10 cellular contexts compared by ENCODE assay signal in the genomic region with DNA sequence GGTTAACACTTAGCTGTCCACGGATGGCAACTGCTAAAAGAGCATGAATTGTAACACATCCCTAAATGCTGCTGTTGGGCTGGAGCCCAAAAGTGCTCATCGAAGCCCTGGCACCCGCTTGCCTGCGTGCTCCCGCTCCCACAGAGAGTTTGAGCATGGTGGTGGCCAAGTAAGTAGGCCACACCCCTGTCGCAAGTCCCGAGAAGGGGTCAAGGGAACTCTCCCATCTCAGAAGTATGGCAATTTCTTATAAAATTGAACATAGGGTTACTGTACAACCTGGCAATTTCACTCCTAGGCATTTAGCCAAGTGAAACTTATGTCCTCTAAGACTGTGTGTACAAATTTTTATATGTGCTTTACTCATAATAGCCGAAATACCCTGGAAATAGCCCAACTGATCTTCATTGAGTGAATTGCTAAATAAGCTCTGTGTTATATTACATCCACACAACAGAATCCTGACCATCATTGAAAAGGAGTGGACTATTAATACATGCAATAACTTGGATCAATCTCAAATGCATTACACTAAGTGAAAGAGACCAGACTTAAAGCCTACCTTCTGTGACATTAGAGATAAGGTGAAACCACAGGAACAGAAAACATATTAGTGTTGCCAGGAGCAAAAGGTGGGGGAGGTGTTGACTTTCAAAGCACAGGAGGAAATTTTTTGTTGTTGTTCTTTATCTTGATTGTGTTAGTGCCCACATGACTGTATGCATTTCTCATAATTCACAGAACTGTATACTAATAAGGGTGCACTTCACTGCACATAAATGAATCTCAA. TPM values are rescaled to one million over a fixed set of nuclear protein-coding genes. Genes with fewer than 3 reads are reported as not detected.
DNase-seq lines count a peak whose midpoint lies in the region; ATAC-seq and TF ChIP-seq lines count a peak whose summit lies in the region.
"Had no signal": no experiment of that assay in that cellular context is flagged by ENCODE, and none has a peak within 500 bp of the region (broad histone marks: within the 10 kb centered on the region; RNA-seq: fewer than 3 reads in every experiment).

No MANE protein-coding gene starts in this region.

- no peaks in the 10 kb centered on the region for H3K27me3 Mint-ChIP-seq in T-helper 1 cell treated with Interleukin-12 subunit alpha and Interleukin-12 subunit beta and Interleukin-4 antibody, amounts not matched to agents 30 μg/mL and 1 μg/mL, for 36 hours (ENCODE audit: low read depth)

- H3K4me1 ChIP-seq in BLaER1 (peaks cover 91% of the 10 kb centered on the region), gastrocnemius medialis (no peaks in the 10 kb centered on the region), adrenal gland (replicated peaks in 1 of 2) (no peaks in the 10 kb centered on the region)
- H3K4me1 ChIP-seq: right lobe of liver had no signal

- H3K36me3 ChIP-seq in BLaER1, result peaks cover 8% of the 10 kb centered on the region; the same call in 1 of the 2 replicates
- H3K36me3 ChIP-seq in gastrocnemius medialis, result no peaks in the 10 kb centered on the region
- no peaks in the 10 kb centered on the region for H3K36me3 ChIP-seq in adrenal gland (replicated peaks in 1 of 2)
- H3K36me3 ChIP-seq: right lobe of liver had no signal

- peak; percentile 6 for DNase-seq in fibroblast of mammary gland (ENCODE audit: low read depth)
- no peak for DNase-seq in cerebellar cortex (ENCODE audit: low spot score)
- DNase-seq in gastrocnemius medialis, result no peak
- DNase-seq in adrenal gland, result no peak
- DNase-seq in ecto neural progenitor cell (ENCODE audit: low spot score), result no peak
- DNase-seq: right lobe of liver had no signal

- no peaks in the 10 kb centered on the region for H4K20me1 ChIP-seq in BLaER1

- H3K9me3 ChIP-seq in BLaER1, result no peaks in the 10 kb centered on the region
- no peaks in the 10 kb centered on the region for H3K9me3 ChIP-seq in gastrocnemius medialis
- H3K9me3 ChIP-seq in adrenal gland (replicated peaks in 1 of 3), result no peaks in the 10 kb centered on the region
- H3K9me3 ChIP-seq: right lobe of liver had no signal

- peak overlapping the region; percentile 61 for H3K27ac Mint-ChIP-seq in T-helper 1 cell treated with Interleukin-12 subunit alpha and Interleukin-12 subunit beta and Interleukin-4 antibody, amounts not matched to agents 30 μg/mL and 1 μg/mL, for 36 hours

- H3K9me3 Mint-ChIP-seq in T-helper 1 cell treated with Interleukin-12 subunit alpha and Interleukin-12 subunit beta and Interleukin-4 antibody, amounts not matched to agents 30 μg/mL and 1 μg/mL, for 36 hours, result no peaks in the 10 kb centered on the region

- H3K4me3 ChIP-seq in BLaER1 (no peak overlapping the region), fibroblast of mammary gland (ENCODE audit: control insufficient read depth, low read depth, low read length) (no peak overlapping the region), gastrocnemius medialis (no peak overlapping the region), adrenal gland (no peak overlapping the region)
- H3K4me3 ChIP-seq: right lobe of liver had no signal

- intact Hi-C loops in gastrocnemius medialis (cut with DNase I; ENCODE audit: low total_unique reads) (no loop called here), adrenal gland (cut with DNase I) (no loop called here)

- TF ChIP-seq CTCF in fibroblast of mammary gland (conservative IDR thresholded peaks at IDR 0.05; ENCODE audit: control insufficient read depth, insufficient read depth, low read depth, low read length) (no peak), gastrocnemius medialis (IDR thresholded peaks at IDR 0.05 in 4 of 5, conservative IDR thresholded peaks at IDR 0.05 in 1 of 5) (no peak), adrenal gland (IDR thresholded peaks at IDR 0.05) (no peak)

- no peak overlapping the region for H3K9ac ChIP-seq in BLaER1

- H3K27me3 ChIP-seq in BLaER1, result no peaks in the 10 kb centered on the region
- no peaks in the 10 kb centered on the region for H3K27me3 ChIP-seq in gastrocnemius medialis
- H3K27me3 ChIP-seq in adrenal gland, result no peaks in the 10 kb centered on the region
- H3K27me3 ChIP-seq: right lobe of liver had no signal

- H3K36me3 Mint-ChIP-seq in T-helper 1 cell treated with Interleukin-12 subunit alpha and Interleukin-12 subunit beta and Interleukin-4 antibody, amounts not matched to agents 30 μg/mL and 1 μg/mL, for 36 hours (ENCODE audit: low read depth), result peaks cover 8% of the 10 kb centered on the region

- WGBS in adrenal gland, 4 donors, result 71 to 83% (median 79%) methylated on average over 5 to 8 of the region's 8 CpGs

- TF ChIP-seq POLR2A in gastrocnemius medialis (IDR thresholded peaks at IDR 0.05) (no peak), adrenal gland (IDR thresholded peaks at IDR 0.05) (no peak)

- peak overlapping the region; percentile 3 for H3K4me3 Mint-ChIP-seq in T-helper 1 cell treated with Interleukin-12 subunit alpha and Interleukin-12 subunit beta and Interleukin-4 antibody, amounts not matched to agents 30 μg/mL and 1 μg/mL, for 36 hours

- peaks cover 58% of the 10 kb centered on the region for H3K4me1 Mint-ChIP-seq in T-helper 1 cell treated with Interleukin-12 subunit alpha and Interleukin-12 subunit beta and Interleukin-4 antibody, amounts not matched to agents 30 μg/mL and 1 μg/mL, for 36 hours (ENCODE audit: low read depth)

- in situ Hi-C loops in gastrocnemius medialis (cut with MboI; ENCODE audit: low sequenced_read_pairs in 4 of 4), result loop anchor here in 1 of 4 donors (25.0 kb wide), 1 partner anchor 378 kb away; no protein-coding TSS in a partner anchor

- H3K27ac ChIP-seq in BLaER1, result peak overlapping the region; percentile 81
- no peak overlapping the region for H3K27ac ChIP-seq in gastrocnemius medialis
- H3K27ac ChIP-seq in adrenal gland, result no peak overlapping the region
- H3K27ac ChIP-seq: right lobe of liver had no signal

- H3K4me2 ChIP-seq in BLaER1, result peak overlapping the region; percentile 83

- ATAC-seq in GM18868 (IDR thresholded peaks at IDR 0.05; ENCODE audit: unreplicated experiment) (peak; percentile 12), gastrocnemius medialis (no peak)
- ATAC-seq: right lobe of liver had no signal

RNA-seq across cellular contexts. Expression of a gene that starts 1.5 kb away (rescaled TPM):
- not detected for total RNA-seq in gastrocnemius medialis
- total RNA-seq in adrenal gland, result 1 to 10 TPM in 1 of 8 donors, under 1 TPM in 3, not detected in 4; 0.18 to 1.8 (median 0.47) TPM
- under 1 TPM in 2 of 3 donors, not detected in 1; 0.07 to 0.26 TPM for polyA plus RNA-seq in adrenal gland
- total RNA-seq: mesenteric fat pad had no signal

RNA-seq across cellular contexts. Expression of a gene that starts 48.3 kb away (rescaled TPM):
- total RNA-seq in gastrocnemius medialis (1 to 10 TPM in 1 of 4 donors, under 1 TPM in 3; 0.39 to 1.1 (median 0.82) TPM), adrenal gland (1 to 10 TPM in 6 of 8 donors, under 1 TPM in 2; 0.06 to 4.0 (median 2.3) TPM)
- 1 to 10 TPM; 1.1 to 2.2 (median 2.2) TPM for polyA plus RNA-seq in adrenal gland
